8 cellular contexts compared by ENCODE assay signal in the genomic region with DNA sequence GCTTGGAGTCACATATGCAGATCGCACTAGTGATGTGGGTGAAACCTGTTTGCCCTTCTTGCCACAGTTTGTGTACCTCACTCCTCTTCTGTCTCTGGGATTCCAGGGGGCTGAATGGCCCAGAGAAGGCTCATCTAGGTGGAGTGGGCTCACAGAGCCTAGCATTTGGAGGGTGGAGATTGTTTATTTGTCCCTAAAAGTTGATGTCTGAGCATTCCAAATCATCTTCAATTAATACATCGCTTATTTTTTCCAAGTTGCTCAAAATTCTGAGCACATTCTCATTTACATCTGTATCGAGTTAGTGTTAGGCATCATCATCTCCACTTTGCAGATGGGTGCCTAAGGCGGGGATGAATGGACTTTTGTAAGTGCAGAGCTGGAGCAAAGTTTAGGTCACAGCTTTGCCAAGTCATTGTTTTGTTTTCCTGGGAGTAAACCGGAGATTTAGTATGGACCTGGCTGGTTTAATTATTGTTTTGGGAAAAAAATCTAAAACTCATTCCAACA. TPM values are rescaled to one million over a fixed set of nuclear protein-coding genes. Genes with fewer than 3 reads are reported as not detected.
A peak's percentile ranks its signal among the peaks of the same experiment; 100 is the strongest.
DNase-seq lines count a peak whose midpoint lies in the region; ATAC-seq and TF ChIP-seq lines count a peak whose summit lies in the region.
"Had no signal": no experiment of that assay in that cellular context is flagged by ENCODE, and none has a peak within 500 bp of the region (broad histone marks: within the 10 kb centered on the region; RNA-seq: fewer than 3 reads in every experiment).

No MANE protein-coding gene starts in this region.

- no peak overlapping the region for H3K9ac ChIP-seq in HCT116 (ENCODE audit: low read length)

- H3K27ac Mint-ChIP-seq in activated naive CD8-positive, alpha-beta T cell: no peak overlapping the region
- H3K27ac Mint-ChIP-seq in stimulated activated memory B cell treated with anti-CD40 and anti-IgM and Interleukin-4, amounts not matched to agents 10 μg/mL and 1 μg/mL and 100 μg/mL, for 72 hours: no peak overlapping the region

- ATAC-seq in HCT116: no peak
- ATAC-seq in stimulated activated memory B cell treated with anti-CD40 and anti-IgM and Interleukin-4, amounts not matched to agents 10 μg/mL and 1 μg/mL and 100 μg/mL, for 72 hours: no peak
- ATAC-seq in HG02970 (IDR thresholded peaks at IDR 0.05; ENCODE audit: low FRiP score, unreplicated experiment): no peak

- no peaks in the 10 kb centered on the region for H3K9me3 Mint-ChIP-seq in activated naive CD8-positive, alpha-beta T cell (ENCODE audit: low read depth)
- no peaks in the 10 kb centered on the region for H3K9me3 Mint-ChIP-seq in stimulated activated memory B cell treated with anti-CD40 and anti-IgM and Interleukin-4, amounts not matched to agents 10 μg/mL and 1 μg/mL and 100 μg/mL, for 72 hours

- H3K36me3 Mint-ChIP-seq in activated naive CD8-positive, alpha-beta T cell: no peaks in the 10 kb centered on the region
- H3K36me3 Mint-ChIP-seq in stimulated activated memory B cell treated with anti-CD40 and anti-IgM and Interleukin-4, amounts not matched to agents 10 μg/mL and 1 μg/mL and 100 μg/mL, for 72 hours: no peaks in the 10 kb centered on the region

- H3K27ac ChIP-seq in HCT116 (ENCODE audit: low read depth, low read length): no peak overlapping the region

- TF ChIP-seq RAD21 in HCT116 (IDR thresholded peaks at IDR 0.05; ENCODE audit: low read depth): no peak

- H3K4me2 ChIP-seq in HCT116 (ENCODE audit: low read length): peak overlapping the region; percentile 89; the same call in 1 of the 2 replicates

- intact Hi-C loops in HCT116 (cut with micrococcal nuclease): no loop called here

- BruUV-seq in HCT116 (replicated peaks; lab: Mats Ljungman, UMichigan): no TSS peak

- CTCF ChIA-PET in HCT116 (lab: Charles Lee): no interaction called here

- RAD21 ChIA-PET in HCT116 (lab: Charles Lee; ENCODE audit: low non-redundant PET in 1 of 2, low total read pairs in 2 of 2, uncharacterized antibody in 2 of 2, unreplicated experiment in 2 of 2): no interaction called here

- no peak for TF ChIP-seq POLR2A in HCT116 (IDR thresholded peaks at IDR 0.05; ENCODE audit: borderline replicate concordance, extremely low read depth, insufficient read depth, insufficient read length)

- no peaks in the 10 kb centered on the region for H3K27me3 ChIP-seq in HCT116 (ENCODE audit: insufficient read depth, low read length)

- no peak overlapping the region for H3K4me3 ChIP-seq in HCT116 (replicated peaks in 1 of 2; ENCODE audit: low read depth in 1 of 2, low read length in 2 of 2)

- no peaks in the 10 kb centered on the region for H3K36me3 ChIP-seq in HCT116 (ENCODE audit: control insufficient read depth in 1 of 2, insufficient read depth in 2 of 2, low read length in 2 of 2)

- H3K9me3 ChIP-seq in HCT116 (ENCODE audit: control insufficient read depth in 1 of 2, insufficient read depth in 1 of 2, low read depth in 1 of 2, low read length in 2 of 2): no peaks in the 10 kb centered on the region

- TF ChIP-seq CTCF in HCT116 (IDR thresholded peaks at IDR 0.05 in 2 of 3, conservative IDR thresholded peaks at IDR 0.05 in 1 of 3; ENCODE audit: borderline replicate concordance in 1 of 3, insufficient read depth in 1 of 3, low read depth in 2 of 3, low read length in 2 of 3): no peak

- H4K20me1 ChIP-seq in HCT116 (ENCODE audit: insufficient read depth): peaks cover 3% of the 10 kb centered on the region; the same call in 1 of the 2 replicates

- H3K4me1 ChIP-seq in HCT116 (ENCODE audit: control insufficient read depth in 1 of 2, insufficient read depth in 2 of 2, low read length in 2 of 2): peaks cover 24 to 36% of the 10 kb centered on the region in 2 experiments

- POLR2A ChIA-PET in HCT116 (lab: Charles Lee): interaction anchor here (0.6 kb wide), 1 partner anchor 26 kb away, joined by 3 read pairs; no protein-coding TSS in a partner anchor

- H3K4me3 Mint-ChIP-seq in activated naive CD8-positive, alpha-beta T cell: peak overlapping the region; percentile 80
- H3K4me3 Mint-ChIP-seq in stimulated activated memory B cell treated with anti-CD40 and anti-IgM and Interleukin-4, amounts not matched to agents 10 μg/mL and 1 μg/mL and 100 μg/mL, for 72 hours: peak overlapping the region; percentile 16

- H3K79me2 ChIP-seq in HCT116 (ENCODE audit: insufficient read depth, low read length): peaks cover 83% of the 10 kb centered on the region

- no peaks in the 10 kb centered on the region for H3K9me2 ChIP-seq in HCT116 (ENCODE audit: insufficient read depth)

- H2AFZ ChIP-seq in HCT116 (ENCODE audit: low read depth, low read length, poor library complexity, severe bottlenecking): no peak overlapping the region

- no peak for DNase-seq in HCT116 (ENCODE audit: low read depth, low spot score)
- DNase-seq in iPS-NIHi7 (ENCODE audit: extremely low spot score): peak; percentile 21
- no peak for DNase-seq in cerebellar cortex (ENCODE audit: low spot score)
- DNase-seq in mesenteric fat pad (ENCODE audit: low spot score): no peak
- DNase-seq: NCI-H146 had no signal

- H3K4me1 Mint-ChIP-seq in activated naive CD8-positive, alpha-beta T cell (ENCODE audit: low read depth): peaks cover 45% of the 10 kb centered on the region
- peaks cover 51% of the 10 kb centered on the region for H3K4me1 Mint-ChIP-seq in stimulated activated memory B cell treated with anti-CD40 and anti-IgM and Interleukin-4, amounts not matched to agents 10 μg/mL and 1 μg/mL and 100 μg/mL, for 72 hours

- no peaks in the 10 kb centered on the region for H3K27me3 Mint-ChIP-seq in activated naive CD8-positive, alpha-beta T cell
- H3K27me3 Mint-ChIP-seq in stimulated activated memory B cell treated with anti-CD40 and anti-IgM and Interleukin-4, amounts not matched to agents 10 μg/mL and 1 μg/mL and 100 μg/mL, for 72 hours: no peaks in the 10 kb centered on the region

TF ChIP-seq in HCT116, 20 proteins besides CTCF, POLR2A, EP300 and RAD21:
- TF ChIP-seq ZNF274 (IDR thresholded peaks at IDR 0.05; ENCODE audit: low read depth, low read length): no peak
- TF ChIP-seq TCF7L2 (IDR thresholded peaks at IDR 0.05; ENCODE audit: borderline replicate concordance, extremely low read depth, insufficient read depth, insufficient read length): no peak
- TF ChIP-seq POLR2AphosphoS5 (IDR thresholded peaks at IDR 0.05; ENCODE audit: low read depth, low read length): no peak
- TF ChIP-seq FOSL1 (IDR thresholded peaks at IDR 0.05; ENCODE audit: low read depth): no peak
- TF ChIP-seq, protein P1, sequence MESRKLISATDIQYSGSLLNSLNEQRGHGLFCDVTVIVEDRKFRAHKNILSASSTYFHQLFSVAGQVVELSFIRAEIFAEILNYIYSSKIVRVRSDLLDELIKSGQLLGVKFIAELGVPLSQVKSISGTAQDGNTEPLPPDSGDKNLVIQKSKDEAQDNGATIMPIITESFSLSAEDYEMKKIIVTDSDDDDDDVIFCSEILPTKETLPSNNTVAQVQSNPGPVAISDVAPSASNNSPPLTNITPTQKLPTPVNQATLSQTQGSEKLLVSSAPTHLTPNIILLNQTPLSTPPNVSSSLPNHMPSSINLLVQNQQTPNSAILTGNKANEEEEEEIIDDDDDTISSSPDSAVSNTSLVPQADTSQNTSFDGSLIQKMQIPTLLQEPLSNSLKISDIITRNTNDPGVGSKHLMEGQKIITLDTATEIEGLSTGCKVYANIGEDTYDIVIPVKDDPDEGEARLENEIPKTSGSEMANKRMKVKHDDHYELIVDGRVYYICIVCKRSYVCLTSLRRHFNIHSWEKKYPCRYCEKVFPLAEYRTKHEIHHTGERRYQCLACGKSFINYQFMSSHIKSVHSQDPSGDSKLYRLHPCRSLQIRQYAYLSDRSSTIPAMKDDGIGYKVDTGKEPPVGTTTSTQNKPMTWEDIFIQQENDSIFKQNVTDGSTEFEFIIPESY (IDR thresholded peaks at IDR 0.05; ENCODE audit: extremely low read depth, insufficient replicate concordance, low read length): no peak
- TF ChIP-seq ZFX (IDR thresholded peaks at IDR 0.05): no peak
- TF ChIP-seq, protein P2, sequence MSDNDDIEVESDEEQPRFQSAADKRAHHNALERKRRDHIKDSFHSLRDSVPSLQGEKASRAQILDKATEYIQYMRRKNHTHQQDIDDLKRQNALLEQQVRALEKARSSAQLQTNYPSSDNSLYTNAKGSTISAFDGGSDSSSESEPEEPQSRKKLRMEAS (IDR thresholded peaks at IDR 0.05): no peak
- TF ChIP-seq CBX3 (IDR thresholded peaks at IDR 0.05; ENCODE audit: low read depth): no peak
- TF ChIP-seq, protein P3, sequence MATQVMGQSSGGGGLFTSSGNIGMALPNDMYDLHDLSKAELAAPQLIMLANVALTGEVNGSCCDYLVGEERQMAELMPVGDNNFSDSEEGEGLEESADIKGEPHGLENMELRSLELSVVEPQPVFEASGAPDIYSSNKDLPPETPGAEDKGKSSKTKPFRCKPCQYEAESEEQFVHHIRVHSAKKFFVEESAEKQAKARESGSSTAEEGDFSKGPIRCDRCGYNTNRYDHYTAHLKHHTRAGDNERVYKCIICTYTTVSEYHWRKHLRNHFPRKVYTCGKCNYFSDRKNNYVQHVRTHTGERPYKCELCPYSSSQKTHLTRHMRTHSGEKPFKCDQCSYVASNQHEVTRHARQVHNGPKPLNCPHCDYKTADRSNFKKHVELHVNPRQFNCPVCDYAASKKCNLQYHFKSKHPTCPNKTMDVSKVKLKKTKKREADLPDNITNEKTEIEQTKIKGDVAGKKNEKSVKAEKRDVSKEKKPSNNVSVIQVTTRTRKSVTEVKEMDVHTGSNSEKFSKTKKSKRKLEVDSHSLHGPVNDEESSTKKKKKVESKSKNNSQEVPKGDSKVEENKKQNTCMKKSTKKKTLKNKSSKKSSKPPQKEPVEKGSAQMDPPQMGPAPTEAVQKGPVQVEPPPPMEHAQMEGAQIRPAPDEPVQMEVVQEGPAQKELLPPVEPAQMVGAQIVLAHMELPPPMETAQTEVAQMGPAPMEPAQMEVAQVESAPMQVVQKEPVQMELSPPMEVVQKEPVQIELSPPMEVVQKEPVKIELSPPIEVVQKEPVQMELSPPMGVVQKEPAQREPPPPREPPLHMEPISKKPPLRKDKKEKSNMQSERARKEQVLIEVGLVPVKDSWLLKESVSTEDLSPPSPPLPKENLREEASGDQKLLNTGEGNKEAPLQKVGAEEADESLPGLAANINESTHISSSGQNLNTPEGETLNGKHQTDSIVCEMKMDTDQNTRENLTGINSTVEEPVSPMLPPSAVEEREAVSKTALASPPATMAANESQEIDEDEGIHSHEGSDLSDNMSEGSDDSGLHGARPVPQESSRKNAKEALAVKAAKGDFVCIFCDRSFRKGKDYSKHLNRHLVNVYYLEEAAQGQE (IDR thresholded peaks at IDR 0.05; ENCODE audit: low read depth): no peak
- no peak for TF ChIP-seq SP1 (IDR thresholded peaks at IDR 0.05; ENCODE audit: low read depth)
- TF ChIP-seq YY1 (IDR thresholded peaks at IDR 0.05; ENCODE audit: extremely low read depth, insufficient replicate concordance, low read depth, low read length): no peak
- no peak for TF ChIP-seq ELF1 (IDR thresholded peaks at IDR 0.05; ENCODE audit: borderline replicate concordance, low read depth)

RNA-seq across cellular contexts. Expression of gene ABL1, which starts 2.0 kb away (rescaled TPM):
- 54.7 TPM for total RNA-seq in HCT116 (2021; ENCODE audit: unreplicated experiment)
- polyA plus RNA-seq in HCT116 (2012): 23.9 and 28.3 TPM in 2 replicates
- 92.4 TPM for total RNA-seq in mesenteric fat pad

RNA-seq across cellular contexts. Expression of gene QRFP, which starts 59.6 kb away (rescaled TPM):
- total RNA-seq in HCT116 (2021; ENCODE audit: unreplicated experiment) (not detected), mesenteric fat pad (not detected)
- polyA plus RNA-seq in HCT116 (2012): 0.51 and 0.60 TPM in 2 replicates
